ENCODE assay signal across 23 cellular contexts in genomic region chr3:119456469-119456868, GRCh38.
"Had no signal": no experiment of that assay in that cellular context is flagged by ENCODE, and none has a peak within 500 bp of the region (broad histone marks: within the 10 kb centered on the region; RNA-seq: fewer than 3 reads in every experiment).

No MANE protein-coding gene starts in this region.

- DNase-seq: activated CD4-positive, CD25-positive, alpha-beta regulatory T cell; activated CD8-positive, alpha-beta memory T cell treated with anti-CD3 and anti-CD28 coated beads, Interleukin-2, amount 10 ng/mL, durations not matched to agents 7 days and 5 days; activated effector memory CD4-positive, alpha-beta T cell treated with anti-CD3 and anti-CD28 coated beads, Interleukin-2, amount 50 U/mL, for 16 hours; activated naive CD4-positive, alpha-beta T cell treated with Interleukin-2 at 50 U/mL for 16 hours; activated naive CD8-positive, alpha-beta T cell treated with anti-CD3 and anti-CD28 coated beads, Interleukin-2, amount 50 U/mL, for 24 hours; activated T-cell treated with anti-CD3 and anti-CD28 coated beads, Interleukin-2, amount 50 U/mL, for 24 hours; amygdala; KBM-7; NCI-H1092; NCI-H1417; NCI-H2029; NCI-H2107; NCI-H345; NCI-H510A; NCI-H526 treated with DMSO at 0.1 percent for 48 hours; NCI-H82; SIG-M5; T-helper 2 cell; T1000 had no signal

- H3K4me3 ChIP-seq: cardiac muscle cell had no signal

- H3K27ac Mint-ChIP-seq: activated CD8-positive, alpha-beta memory T cell treated with anti-CD3 and anti-CD28 coated beads, Interleukin-2, amount 10 ng/mL, durations not matched to agents 7 days and 5 days; activated naive CD4-positive, alpha-beta T cell treated with anti-CD3 and anti-CD28 coated beads, Interleukin-2, amount 50 U/mL, for 72 hours; activated naive CD8-positive, alpha-beta T cell treated with anti-CD3 and anti-CD28 coated beads, Interleukin-2, amount 50 U/mL, for 24 hours; activated T-cell treated with anti-CD3 and anti-CD28 coated beads, Interleukin-2, amount 50 U/mL, for 24 hours had no signal

- H3K27me3 ChIP-seq: cardiac muscle cell had no signal

- H3K9me3 Mint-ChIP-seq: activated naive CD4-positive, alpha-beta T cell treated with anti-CD3 and anti-CD28 coated beads, Interleukin-2, amount 50 U/mL, for 72 hours; activated naive CD8-positive, alpha-beta T cell treated with anti-CD3 and anti-CD28 coated beads, Interleukin-2, amount 50 U/mL, for 24 hours; activated T-cell treated with anti-CD3 and anti-CD28 coated beads, Interleukin-2, amount 50 U/mL, for 24 hours; brain had no signal

- ATAC-seq: activated CD8-positive, alpha-beta memory T cell treated with anti-CD3 and anti-CD28 coated beads, Interleukin-2, amount 10 ng/mL, durations not matched to agents 7 days and 5 days; activated naive CD4-positive, alpha-beta T cell treated with anti-CD3 and anti-CD28 coated beads, Interleukin-2, amount 50 U/mL, for 72 hours; activated naive CD8-positive, alpha-beta T cell treated with anti-CD3 and anti-CD28 coated beads, Interleukin-2, amount 50 U/mL, for 24 hours had no signal

- H3K27me3 Mint-ChIP-seq: activated CD8-positive, alpha-beta memory T cell treated with anti-CD3 and anti-CD28 coated beads, Interleukin-2, amount 10 ng/mL, durations not matched to agents 7 days and 5 days; activated naive CD8-positive, alpha-beta T cell treated with anti-CD3 and anti-CD28 coated beads, Interleukin-2, amount 50 U/mL, for 24 hours; activated T-cell treated with anti-CD3 and anti-CD28 coated beads, Interleukin-2, amount 50 U/mL, for 24 hours; brain had no signal

- H3K27ac ChIP-seq: cardiac muscle cell, VCaP had no signal

- H3K4me3 Mint-ChIP-seq: activated CD8-positive, alpha-beta memory T cell treated with anti-CD3 and anti-CD28 coated beads, Interleukin-2, amount 10 ng/mL, durations not matched to agents 7 days and 5 days; activated naive CD8-positive, alpha-beta T cell treated with anti-CD3 and anti-CD28 coated beads, Interleukin-2, amount 50 U/mL, for 24 hours; activated T-cell treated with anti-CD3 and anti-CD28 coated beads, Interleukin-2, amount 50 U/mL, for 24 hours had no signal
